Comparison of ENCODE assay signal across 1 cellular context in the genomic region with DNA sequence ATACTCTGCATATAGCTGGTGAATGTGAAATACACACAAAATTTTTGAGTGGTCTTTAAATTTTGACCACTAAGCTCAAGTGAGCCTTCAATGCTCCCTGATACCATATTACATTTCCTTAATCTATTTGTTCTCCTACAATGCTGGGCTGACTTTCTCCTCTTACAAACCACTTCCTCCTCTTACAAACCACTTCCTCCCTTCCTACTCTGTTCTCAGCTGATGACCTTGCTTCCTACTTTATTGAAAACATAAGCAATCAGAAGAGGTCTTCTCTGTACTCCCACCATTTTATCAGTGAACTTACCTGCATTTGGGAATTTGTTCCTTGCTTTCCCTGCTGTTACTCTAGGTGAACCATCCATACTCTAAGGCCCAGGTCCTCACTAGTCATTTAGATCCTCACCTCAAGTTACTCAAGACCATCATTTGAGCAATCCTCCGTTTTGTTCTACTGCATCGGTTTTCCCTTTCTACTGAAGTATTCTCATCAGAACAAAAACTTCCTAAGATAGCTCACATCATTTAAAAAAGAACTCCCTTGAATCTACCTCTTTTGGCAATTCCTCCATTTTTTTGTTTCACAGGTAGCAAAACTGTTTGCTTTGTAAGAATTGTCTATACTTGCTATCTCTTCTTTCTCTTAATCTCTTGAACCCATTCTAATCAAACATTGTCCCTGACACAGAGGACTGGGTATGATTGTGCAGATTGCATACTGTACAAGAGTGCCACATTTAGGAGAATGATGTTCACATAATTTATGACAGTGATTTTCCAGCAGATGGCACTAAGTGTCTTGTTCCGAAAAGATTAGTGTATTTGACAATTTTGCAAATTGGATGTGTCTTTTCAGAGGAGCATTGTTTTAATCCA.
TF ChIP-seq lines count a peak whose summit lies in the region.

No MANE protein-coding gene starts in this region.

TF ChIP-seq in GM23338, 12 proteins besides CTCF, POLR2A, EP300 and RAD21 (continued from another document):
- TF ChIP-seq ZNF462 (CRISPR knock-in tag; IDR thresholded peaks at IDR 0.05) (no peak), NANOG (IDR thresholded peaks at IDR 0.05; ENCODE audit: borderline replicate concordance) (no peak), EZH2 (IDR thresholded peaks at IDR 0.05; ENCODE audit: low read depth, unreplicated experiment) (no peak), POLR2AphosphoS5 (IDR thresholded peaks at IDR 0.05; ENCODE audit: low read depth) (no peak), ZNF331 (CRISPR knock-in tag; IDR thresholded peaks at IDR 0.05; ENCODE audit: low read depth) (no peak), ZNF114 (CRISPR knock-in tag; IDR thresholded peaks at IDR 0.05) (no peak)
